ENCODE assay signal across 10 cellular contexts in the genomic region with DNA sequence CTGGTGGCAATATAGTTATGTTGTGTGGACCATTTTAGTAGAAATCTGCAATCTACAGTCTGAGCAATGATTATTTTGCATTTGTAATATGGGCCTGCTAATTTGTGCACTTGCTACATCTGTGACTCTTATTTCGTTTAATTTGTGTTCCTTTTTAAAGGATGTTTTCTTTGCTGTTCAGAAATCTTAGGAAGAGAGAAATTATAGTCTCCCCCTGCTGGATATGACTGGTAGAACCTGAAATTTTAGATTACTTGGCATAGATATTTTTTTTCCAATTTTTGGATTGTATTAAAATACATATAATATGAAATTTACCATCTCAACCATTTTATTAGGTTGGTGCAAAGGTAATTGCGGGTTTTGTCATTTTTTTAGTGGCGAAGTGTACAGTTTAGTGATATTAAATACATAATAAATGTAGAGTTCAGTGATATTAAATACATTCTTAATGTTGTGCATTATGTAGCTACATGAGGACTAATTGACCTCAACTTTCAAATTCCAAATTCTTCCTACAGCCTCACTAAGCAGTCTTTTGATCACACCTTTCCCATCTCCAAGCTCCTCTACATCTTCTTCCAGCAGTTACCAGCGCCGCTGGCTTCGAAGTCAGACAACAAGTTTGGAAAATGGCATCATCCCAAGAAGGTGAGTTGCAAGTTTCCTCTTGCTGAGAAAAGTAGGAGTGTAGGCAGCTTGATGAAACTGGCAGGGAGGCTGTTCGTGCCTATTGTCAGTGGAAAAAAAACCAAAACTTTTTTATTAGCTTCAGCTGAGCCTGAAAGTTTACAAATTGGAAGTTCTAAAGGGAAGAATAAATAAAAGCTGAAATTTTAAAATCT.
DNase-seq lines count a peak whose midpoint lies in the region; ATAC-seq and TF ChIP-seq lines count a peak whose summit lies in the region.
"Had no signal": no experiment of that assay in that cellular context is flagged by ENCODE, and none has a peak within 500 bp of the region (broad histone marks: within the 10 kb centered on the region; RNA-seq: fewer than 3 reads in every experiment).

No MANE protein-coding gene starts in this region.

- H3K27ac ChIP-seq in body of pancreas, result peak overlapping the region in 1 of 4 donors; percentile 9
- H3K27ac ChIP-seq: BLaER1 had no signal

- H3K4me1 ChIP-seq in body of pancreas, result peaks cover 10% of the 10 kb centered on the region
- H3K4me1 ChIP-seq: BLaER1 had no signal

- ATAC-seq in body of pancreas (no peak), left lobe of liver (peak; percentile 68)

- WGBS in body of pancreas, 2 donors, result 57 to 60% methylated on average over 7 of the region's 7 CpGs

- H3K9me3 ChIP-seq in body of pancreas, result no peaks in the 10 kb centered on the region
- H3K9me3 ChIP-seq: BLaER1 had no signal

- no peak for TF ChIP-seq POLR2A in body of pancreas (IDR thresholded peaks at IDR 0.05)

- DNase-seq in DMS153 treated with DMSO at 0.1 percent for 48 hours (lab: John Stamatoyannopoulos, UW; ENCODE audit: unreplicated experiment) (peak; percentile 23), DMS153 (lab: John Stamatoyannopoulos, UW) (no peak), LHCN-M2 (ENCODE audit: low read depth) (peak; percentile 34), body of pancreas (no peak), left lobe of liver (ENCODE audit: low spot score) (no peak), amygdala (lab: John Stamatoyannopoulos, UW) (no peak), NCI-H774 (lab: John Stamatoyannopoulos, UW) (no peak), occipital lobe (lab: John Stamatoyannopoulos, UW) (no peak)
- DNase-seq: activated B cell treated with CpG ODN at 0.5 μM for 24 hours had no signal

- H3K4me3 ChIP-seq in body of pancreas, result no peak overlapping the region
- H3K4me3 ChIP-seq: BLaER1 had no signal

- H3K36me3 ChIP-seq in body of pancreas (replicated peaks in 1 of 2; ENCODE audit: insufficient read depth in 1 of 2, low read depth in 2 of 2), result no peaks in the 10 kb centered on the region

- H3K27me3 ChIP-seq in body of pancreas, result no peaks in the 10 kb centered on the region
- H3K27me3 ChIP-seq: BLaER1 had no signal

- peak in 6 of 7 experiments; percentile 59 to 81 (median 75) for TF ChIP-seq CTCF in body of pancreas (IDR thresholded peaks at IDR 0.05)

- intact Hi-C loops in body of pancreas (cut with DNase I), result loop anchor here (10.0 kb wide), 2 partner anchors 324 to 354 kb away; no protein-coding TSS in a partner anchor

Comparison
In these comparisons a context has a peak if more than half of its experiments do, and no peak if none do; other contexts are left out.
1. DNase-seq: peak in DMS153 treated with DMSO at 0.1 percent for 48 hours (single experiment) and LHCN-M2 (single experiment); none in DMS153 (single experiment), body of pancreas (0 of 4), left lobe of liver (single experiment), amygdala (0 of 56), NCI-H774 (single experiment) and occipital lobe (single experiment).